In genomic region chr20:8132015-8132631, GRCh38 we compare ENCODE assay signal across 8 cellular contexts. TPM values are rescaled to one million over a fixed set of nuclear protein-coding genes. Genes with fewer than 3 reads are reported as not detected.
DNase-seq lines count a peak whose midpoint lies in the region; ATAC-seq lines count a peak whose summit lies in the region.

Gene PLCB1, plus strand, starts transcription at chr20:8132266. Its CDS starts 386 bp downstream, at chr20:8132652.

- POLR2A ChIA-PET in activated CD4-positive, alpha-beta T cell treated with anti-CD3 and anti-CD28 coated beads, Interleukin-2, amount 10 ng/mL, durations not matched to agents 7 days and 5 days (lab: Charles Lee) = no interaction called here

- CTCF ChIA-PET in activated CD4-positive, alpha-beta T cell treated with anti-CD3 and anti-CD28 coated beads, Interleukin-2, amount 10 ng/mL, durations not matched to agents 7 days and 5 days (lab: Charles Lee) = interaction anchor here (0.7 to 1.0 kb wide), 3 partner anchors 30 to 590 kb away, joined by 3 to 5 read pairs (median 3); no protein-coding TSS in a partner anchor

- peak; percentile 61 for ATAC-seq in GM18858 (IDR thresholded peaks at IDR 0.05; ENCODE audit: unreplicated experiment)
- ATAC-seq in HG03108 (IDR thresholded peaks at IDR 0.05; ENCODE audit: unreplicated experiment) = peak; percentile 79
- peak; percentile 91 for ATAC-seq in left colon

- H3K9me3 Mint-ChIP-seq in activated CD4-positive, alpha-beta T cell treated with anti-CD3 and anti-CD28 coated beads, Interleukin-2, amount 10 ng/mL, durations not matched to agents 7 days and 5 days = no peaks in the 10 kb centered on the region

- H3K27me3 Mint-ChIP-seq in activated CD4-positive, alpha-beta T cell treated with anti-CD3 and anti-CD28 coated beads, Interleukin-2, amount 10 ng/mL, durations not matched to agents 7 days and 5 days = peaks cover 54% of the 10 kb centered on the region

- peaks cover 10% of the 10 kb centered on the region for H3K4me1 Mint-ChIP-seq in activated CD4-positive, alpha-beta T cell treated with anti-CD3 and anti-CD28 coated beads, Interleukin-2, amount 10 ng/mL, durations not matched to agents 7 days and 5 days

- peak within 1 kb of the TSS; percentile 64 for H3K4me3 Mint-ChIP-seq in activated CD4-positive, alpha-beta T cell treated with anti-CD3 and anti-CD28 coated beads, Interleukin-2, amount 10 ng/mL, durations not matched to agents 7 days and 5 days

- intact Hi-C loops in left colon (cut with DNase I, micrococcal nuclease) = loop anchor here in 1 of 2 donors (5.0 kb wide), 1 partner anchor 590 kb away; no protein-coding TSS in a partner anchor

- no peak within 1 kb of the TSS for H3K27ac Mint-ChIP-seq in activated CD4-positive, alpha-beta T cell treated with anti-CD3 and anti-CD28 coated beads, Interleukin-2, amount 10 ng/mL, durations not matched to agents 7 days and 5 days

- peak; percentile 53 for DNase-seq in 8988T
- DNase-seq in NCI-H345 treated with DMSO at 0.1 percent for 48 hours (lab: John Stamatoyannopoulos, UW; ENCODE audit: unreplicated experiment) = peak; percentile 82
- peak; percentile 74 for DNase-seq in activated CD4-positive, alpha-beta T cell treated with anti-CD3 and anti-CD28 coated beads, Interleukin-2, amount 10 ng/mL, durations not matched to agents 7 days and 5 days
- DNase-seq in cortex of kidney (lab: John Stamatoyannopoulos, UW) = peak; percentile 39
- DNase-seq in left colon = peak; percentile 65 to 75
- DNase-seq in stimulated activated CD4-positive, alpha-beta T cell treated with anti-CD3 and anti-CD28 coated beads, Interleukin-1b, Interleukin-23, amount 100 ng/mL, for 4 hours (ENCODE audit: low read depth in 2 of 2) = peak; percentile 61

- H3K36me3 Mint-ChIP-seq in activated CD4-positive, alpha-beta T cell treated with anti-CD3 and anti-CD28 coated beads, Interleukin-2, amount 10 ng/mL, durations not matched to agents 7 days and 5 days (ENCODE audit: low read depth) = no peaks in the 10 kb centered on the region

RNA-seq across cellular contexts. Expression of gene PLCB1, which starts in this region (rescaled TPM):
- total RNA-seq in activated CD4-positive, alpha-beta T cell treated with anti-CD3 and anti-CD28 coated beads, Interleukin-2, amount 10 ng/mL, durations not matched to agents 7 days and 5 days = 1 to 10 TPM; 1.0 to 1.2 TPM
- 10 to 100 TPM in 1 of 2 donors, 1 to 10 TPM in 1; 8.5 to 10.9 TPM for total RNA-seq in left colon

Comparison
In these comparisons a context has a peak if more than half of its experiments do, and no peak if none do; other contexts are left out.
1. Peak in every context shown above with its lines: DNase-seq and ATAC-seq.
2. RNA of gene PLCB1 (total RNA-seq): 8.5 to 10.9 TPM in left colon; 1.0 to 1.2 TPM in activated CD4-positive, alpha-beta T cell treated with anti-CD3 and anti-CD28 coated beads, Interleukin-2, amount 10 ng/mL, durations not matched to agents 7 days and 5 days; every median in the first group is over 4 times any median in the second.